ENCODE assay signal across 16 cellular contexts in the genomic region with DNA sequence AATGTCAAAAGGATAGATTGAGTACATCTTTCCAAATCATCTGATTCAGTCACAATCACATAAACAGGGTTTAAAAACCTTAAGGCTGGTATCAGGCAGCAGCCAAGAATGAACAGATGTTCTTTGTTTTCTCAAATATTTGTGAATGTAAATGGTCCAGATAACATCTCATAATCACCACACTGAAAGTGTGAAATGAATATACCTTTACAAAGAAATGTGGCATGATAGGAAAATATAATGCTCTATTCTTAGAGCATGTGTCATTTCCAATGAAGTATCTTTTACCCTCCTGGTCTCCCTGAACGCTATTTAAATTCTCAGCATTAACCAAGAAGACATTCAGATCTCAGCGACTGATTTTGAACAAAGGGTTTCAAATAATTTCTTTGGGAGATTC. TPM values are rescaled to one million over a fixed set of nuclear protein-coding genes. Genes with fewer than 3 reads are reported as not detected.
DNase-seq lines count a peak whose midpoint lies in the region; ATAC-seq, FAIRE-seq and TF ChIP-seq lines count a peak whose summit lies in the region.
"Had no signal": no experiment of that assay in that cellular context is flagged by ENCODE, and none has a peak within 500 bp of the region (broad histone marks: within the 10 kb centered on the region; RNA-seq: fewer than 3 reads in every experiment).

No MANE protein-coding gene starts in this region.

- TF ChIP-seq EP300 in A549 (IDR thresholded peaks at IDR 0.05), result no peak

- no peak overlapping the region for H4K91ac ChIP-seq in trophoblast cell (ENCODE audit: low read depth, low read length)

- H3K18ac ChIP-seq in trophoblast cell (ENCODE audit: low read length), result no peak overlapping the region

- H3K79me1 ChIP-seq in trophoblast cell (ENCODE audit: low read length), result peaks cover 55% of the 10 kb centered on the region

- no peak overlapping the region for H4K8ac ChIP-seq in trophoblast cell (ENCODE audit: low read depth, low read length)

- H3K23ac ChIP-seq in trophoblast cell (ENCODE audit: low read length), result no peak overlapping the region

- no peak overlapping the region for H2AFZ ChIP-seq in trophoblast cell (ENCODE audit: insufficient read depth, low read length, poor library complexity)

- H3K4me1 ChIP-seq in A549, result peaks cover 8% of the 10 kb centered on the region
- H3K4me1 ChIP-seq in trophoblast cell (ENCODE audit: control insufficient read depth in 1 of 2, insufficient read depth in 2 of 2, low read length in 2 of 2), result peaks cover 19 to 31% of the 10 kb centered on the region in 2 experiments

- H2BK120ac ChIP-seq in trophoblast cell (ENCODE audit: insufficient read depth, low read length, poor library complexity), result no peak overlapping the region

- H2BK12ac ChIP-seq in trophoblast cell (ENCODE audit: low read length), result no peak overlapping the region

- ATAC-seq in A549 (no peak), GM19035 (IDR thresholded peaks at IDR 0.05; ENCODE audit: unreplicated experiment) (no peak)

- H3K14ac ChIP-seq in trophoblast cell (ENCODE audit: low read length), result no peak overlapping the region

- in situ Hi-C loops in SK-MEL-5 (cut with HindIII; ENCODE audit: low pct_unique_long_range_greater_than_20kb, low sequenced_read_pairs), result no loop called here

- no peak for TF ChIP-seq CTCF in A549 (IDR thresholded peaks at IDR 0.05)

- peak; percentile 88 for FAIRE-seq in A549 (lab: Jason Lieb, UNC)

- no peak overlapping the region for H4K12ac ChIP-seq in trophoblast cell (ENCODE audit: low read depth, low read length)

- peaks cover 5 to 7% of the 10 kb centered on the region in 2 experiments for H3K36me3 ChIP-seq in trophoblast cell (ENCODE audit: control insufficient read depth in 1 of 2, insufficient read depth in 2 of 2, low read length in 2 of 2)
- H3K36me3 ChIP-seq: HAP-1 had no signal

- H3K27ac ChIP-seq in A549, result no peak overlapping the region
- no peak overlapping the region for H3K27ac ChIP-seq in trophoblast cell (ENCODE audit: low read depth, low read length)
- H3K27ac ChIP-seq: RWPE1 had no signal

- POLR2A ChIA-PET in A549 (lab: Yijun Ruan, JAX), result no interaction called here

- H3K9me3 ChIP-seq in A549, result no peaks in the 10 kb centered on the region
- H3K9me3 ChIP-seq in trophoblast cell (ENCODE audit: insufficient read depth, low read depth, low read length), result peaks cover 3% of the 10 kb centered on the region
- H3K9me3 ChIP-seq: HAP-1 had no signal

- no peak for DNase-seq in A549 (ENCODE audit: low read depth in 1 of 2, low spot score in 1 of 2)
- DNase-seq in NCI-H1048 (lab: John Stamatoyannopoulos, UW), result peak; percentile 46
- peak; percentile 54 for DNase-seq in SK-MEL-5 (ENCODE audit: low read depth, low spot score)
- peak; percentile 17 to 85 for DNase-seq in trophoblast cell
- no peak for DNase-seq in activated effector memory CD4-positive, alpha-beta T cell treated with anti-CD3 and anti-CD28 coated beads, Interleukin-2, amount 50 U/mL, for 16 hours
- DNase-seq in NCI-H526 treated with DMSO at 0.1 percent for 48 hours (lab: John Stamatoyannopoulos, UW), result no peak
- DNase-seq: COR-L47, IMR-90, Kasumi-1, MM.1S, NCI-H1105, NCI-H187 had no signal

- CTCF ChIA-PET in A549 (lab: Yijun Ruan, JAX), result no interaction called here

- H3K27me3 ChIP-seq in trophoblast cell (ENCODE audit: insufficient read depth, low read length), result no peaks in the 10 kb centered on the region

- H2BK5ac ChIP-seq in trophoblast cell (ENCODE audit: low read depth, low read length, poor library complexity), result no peak overlapping the region

- H3K4ac ChIP-seq in trophoblast cell (ENCODE audit: low read depth, low read length), result no peak overlapping the region

- no peak overlapping the region for H3K9ac ChIP-seq in trophoblast cell (ENCODE audit: low read length)

- H3K4me3 ChIP-seq in A549 (no peak overlapping the region), trophoblast cell (ENCODE audit: low read depth, low read length) (no peak overlapping the region)
- H3K4me3 ChIP-seq: HAP-1 had no signal

- H3K4me2 ChIP-seq in A549 (no peak overlapping the region), trophoblast cell (ENCODE audit: low read length) (no peak overlapping the region)

- peaks cover 10% of the 10 kb centered on the region for H3K79me2 ChIP-seq in trophoblast cell (ENCODE audit: control insufficient read depth, insufficient read depth, low read length, poor library complexity)

- no peak for TF ChIP-seq POLR2A in A549 (IDR thresholded peaks at IDR 0.05; ENCODE audit: low read length)

- no peak for TF ChIP-seq RAD21 in A549 (conservative IDR thresholded peaks at IDR 0.05 in 1 of 2, IDR thresholded peaks at IDR 0.05 in 1 of 2)

- WGBS in A549 (ENCODE audit: missing lambda C conversion rate), result 44% methylated on average over 2 of the region's 2 CpGs
- no CpG with 5 or more reads among the region's 2 CpGs for WGBS in trophoblast cell (ENCODE audit: extremely low coverage, insufficient coverage, insufficient read length)

- no peak overlapping the region for H2AK5ac ChIP-seq in trophoblast cell (ENCODE audit: low read length)

TF ChIP-seq in A549, 52 proteins besides CTCF, POLR2A, EP300 and RAD21:
- TF ChIP-seq POLR2AphosphoS2 (conservative IDR thresholded peaks at IDR 0.05; ENCODE audit: low read length) (no peak), MAFK (IDR thresholded peaks at IDR 0.05; ENCODE audit: partially characterized antibody) (no peak), CHD4 (IDR thresholded peaks at IDR 0.05; ENCODE audit: borderline replicate concordance) (no peak), ESRRA (IDR thresholded peaks at IDR 0.05; ENCODE audit: borderline replicate concordance, low read length) (no peak), SMC3 (IDR thresholded peaks at IDR 0.05) (no peak)

RNA-seq across cellular contexts. Expression of a gene that starts 8.8 kb away (rescaled TPM):
- polyA plus RNA-seq in A549 (2011; rRNA removed), result 0.19 and 0.22 TPM in 2 replicates
- 0.12 and 0.21 TPM in 2 replicates for polyA plus RNA-seq in A549 (2012; cell fraction: cytosol; rRNA removed)
- 0.17 and 0.42 TPM in 2 replicates for polyA plus RNA-seq in A549 (2012; cell fraction: nucleus; rRNA removed)
- polyA plus RNA-seq in A549 (2017; fragmentation: RNase III; extraction: RNeasy Plus Mini Kit Qiagen cat#74134 plus additional on column Dnase treatment), result 0.43 to 1.1 TPM (median 1.0 TPM) in 3 replicates
- polyA minus RNA-seq in A549 (2011; rRNA and poly(A)+ RNA removed), result not detected in 2 replicates
- not detected in 2 replicates for total RNA-seq in SK-MEL-5 (2014; rRNA removed; shearing (Covaris generic))
- polyA plus RNA-seq in SK-MEL-5 (2015; cell fraction: cytosol; rRNA removed), result not detected in 2 replicates
- not detected in 2 replicates for polyA plus RNA-seq in SK-MEL-5 (2015; cell fraction: nucleus; rRNA removed)
- 2,818 and 2,928 TPM in 2 replicates for polyA plus RNA-seq in trophoblast cell (2013)
- total RNA-seq: HT1080 had no signal

RNA-seq across cellular contexts. Expression of a gene that starts 49.3 kb away (rescaled TPM):
- polyA plus RNA-seq in A549 (2011; rRNA removed) (not detected in 2 replicates), A549 (2017; fragmentation: RNase III; extraction: RNeasy Plus Mini Kit Qiagen cat#74134 plus additional on column Dnase treatment) (not detected in 3 replicates)
- polyA plus RNA-seq in A549 (2012; cell fraction: cytosol; rRNA removed), result not detected in 2 replicates
- not detected in 2 replicates for polyA plus RNA-seq in A549 (2012; cell fraction: nucleus; rRNA removed)
- polyA minus RNA-seq in A549 (2011; rRNA and poly(A)+ RNA removed), result not detected in 2 replicates
- not detected in 2 replicates for total RNA-seq in SK-MEL-5 (2014; rRNA removed; shearing (Covaris generic))
- polyA plus RNA-seq in SK-MEL-5 (2015; cell fraction: cytosol; rRNA removed), result not detected in 2 replicates
- not detected in 2 replicates for polyA plus RNA-seq in SK-MEL-5 (2015; cell fraction: nucleus; rRNA removed)
- 8.7 and 9.7 TPM in 2 replicates for polyA plus RNA-seq in trophoblast cell (2013)
- total RNA-seq: HT1080, IMR-90 had no signal
- polyA plus RNA-seq: IMR-90 had no signal

Comparison
In these comparisons a context has a peak if more than half of its experiments do, and no peak if none do; other contexts are left out.
1. DNase-seq: peak in NCI-H1048 (single experiment), SK-MEL-5 (single experiment) and trophoblast cell (2 of 2); none in A549 (0 of 2), activated effector memory CD4-positive, alpha-beta T cell treated with anti-CD3 and anti-CD28 coated beads, Interleukin-2, amount 50 U/mL, for 16 hours (single experiment) and NCI-H526 treated with DMSO at 0.1 percent for 48 hours (single experiment).